ENCODE assay signal across 16 cellular contexts in genomic region chr2:10397297-10397875, GRCh38. TPM values are rescaled to one million over a fixed set of nuclear protein-coding genes. Genes with fewer than 3 reads are reported as not detected.
DNase-seq lines count a peak whose midpoint lies in the region; ATAC-seq and TF ChIP-seq lines count a peak whose summit lies in the region.
"Had no signal": no experiment of that assay in that cellular context is flagged by ENCODE, and none has a peak within 500 bp of the region (broad histone marks: within the 10 kb centered on the region; RNA-seq: fewer than 3 reads in every experiment).

No MANE protein-coding gene starts in this region.

- peaks cover 0 to 2% (median 0%) of the 10 kb centered on the region in 7 donors for H3K9me3 Mint-ChIP-seq in CD4-positive, CD25-positive, alpha-beta regulatory T cell
- H3K9me3 Mint-ChIP-seq in type B pancreatic cell, result no peaks in the 10 kb centered on the region

- no peak overlapping the region for H3K18ac ChIP-seq in IMR-90 (ENCODE audit: low read depth, low read length)

- peaks cover 0 to 47% (median 14%) of the 10 kb centered on the region in 4 donors for H3K4me1 Mint-ChIP-seq in CD4-positive, CD25-positive, alpha-beta regulatory T cell
- H3K4me1 Mint-ChIP-seq in type B pancreatic cell (ENCODE audit: unreplicated experiment), result peaks cover 13% of the 10 kb centered on the region

- no TSS peak for BruUV-seq in IMR-90 (replicated peaks; lab: Mats Ljungman, UMichigan)

- no peak overlapping the region for H2BK20ac ChIP-seq in IMR-90 (ENCODE audit: low read depth, low read length)

- no peak for TF ChIP-seq EP300 in stomach (IDR thresholded peaks at IDR 0.05)

- no peak overlapping the region for H2BK120ac ChIP-seq in IMR-90 (ENCODE audit: low read depth, low read length)

- intact Hi-C loops in IMR-90 (cut with micrococcal nuclease), result no loop called here
- intact Hi-C loops in lower lobe of right lung (cut with DNase I), result no loop called here
- intact Hi-C loops in stomach (cut with DNase I; ENCODE audit: low total_unique reads), result no loop called here

- H3K4me3 Mint-ChIP-seq in CD4-positive, CD25-positive, alpha-beta regulatory T cell, result no peak overlapping the region
- no peak overlapping the region for H3K4me3 Mint-ChIP-seq in type B pancreatic cell

- no peak overlapping the region for H2AK5ac ChIP-seq in IMR-90 (ENCODE audit: low read depth, low read length)

- TF ChIP-seq CTCF in IMR-90 (conservative IDR thresholded peaks at IDR 0.05; ENCODE audit: low read depth, low read length) (no peak), lower lobe of right lung (IDR thresholded peaks at IDR 0.05) (no peak), stomach (IDR thresholded peaks at IDR 0.05) (no peak), type B pancreatic cell (conservative IDR thresholded peaks at IDR 0.05) (no peak)

- H4K20me1 ChIP-seq in IMR-90 (ENCODE audit: insufficient read depth, low read length), result peaks cover 10% of the 10 kb centered on the region; the same call in 1 of the 2 replicates

- no peak overlapping the region for H3K56ac ChIP-seq in IMR-90 (ENCODE audit: extremely low read depth, insufficient read depth, low read length)

- no peak overlapping the region for H4K8ac ChIP-seq in IMR-90 (ENCODE audit: low read depth in 2 of 2, low read length in 2 of 2)

- no peak overlapping the region for H3K23ac ChIP-seq in IMR-90 (ENCODE audit: low read depth, low read length)

- no peak for TF ChIP-seq RAD21 in IMR-90 (IDR thresholded peaks at IDR 0.05; ENCODE audit: low read length)

- no peak overlapping the region for H3K27ac ChIP-seq in CD4-positive, CD25-positive, alpha-beta regulatory T cell (ENCODE audit: insufficient read depth, low read length, poor library complexity, severe bottlenecking)
- H3K27ac ChIP-seq in IMR-90 (ENCODE audit: insufficient read depth, low read length) (no peak overlapping the region), lower lobe of right lung (peak overlapping the region; percentile 60), stomach (peak overlapping the region in 4 of 5 donors; percentile 64 to 74 (median 68))
- H3K27ac ChIP-seq: GM23248, SJSA1 had no signal

- H3K4me2 ChIP-seq in IMR-90 (ENCODE audit: low read depth, low read length), result no peak overlapping the region

- no peak overlapping the region for H2AFZ ChIP-seq in IMR-90 (replicated peaks; ENCODE audit: low read length, poor library complexity)
- H2AFZ ChIP-seq: GM23248 had no signal

- no peak overlapping the region for H3K14ac ChIP-seq in IMR-90 (replicated peaks; ENCODE audit: low read depth, low read length)

- peaks cover 0 to 12% of the 10 kb centered on the region in 2 experiments; a peak in 2 of 4 replicates for H3K79me1 ChIP-seq in IMR-90 (ENCODE audit: low read depth in 1 of 2, low read length in 2 of 2)

- no peak overlapping the region for H4K91ac ChIP-seq in IMR-90 (ENCODE audit: insufficient read depth, low read depth, low read length)

- no peak for TF ChIP-seq POLR2A in IMR-90 (IDR thresholded peaks at IDR 0.05; ENCODE audit: low read depth, low read length)
- TF ChIP-seq POLR2A in stomach (IDR thresholded peaks at IDR 0.05), result no peak

- peak overlapping the region in 2 of 3 donors; percentile 58 to 80 for H3K27ac Mint-ChIP-seq in CD4-positive, CD25-positive, alpha-beta regulatory T cell
- H3K27ac Mint-ChIP-seq in type B pancreatic cell, result no peak overlapping the region

- no peaks in the 10 kb centered on the region for H3K9me3 ChIP-seq in CD4-positive, CD25-positive, alpha-beta regulatory T cell (ENCODE audit: control insufficient read depth in 2 of 2, low read length in 2 of 2)
- H3K9me3 ChIP-seq in IMR-90 (ENCODE audit: control insufficient read depth, insufficient read depth, low read length), result no peaks in the 10 kb centered on the region
- no peaks in the 10 kb centered on the region for H3K9me3 ChIP-seq in lower lobe of right lung
- no peaks in the 10 kb centered on the region for H3K9me3 ChIP-seq in stomach
- H3K9me3 ChIP-seq: SJSA1 had no signal

- dilution Hi-C loops in IMR-90 (cut with HindIII; ENCODE audit: low sequenced_read_pairs, unreplicated experiment), result no loop called here

- in situ Hi-C loops in IMR-90 (cut with MboI; ENCODE audit: low sequenced_read_pairs), result no loop called here

- WGBS in IMR-90 (ENCODE audit: extremely low coverage in 2 of 2, insufficient read length in 1 of 2), 2 experiments, result 90% methylated on average over 2 of the region's 16 CpGs; no CpG with 5 or more reads in 1 of the 2 experiments
- WGBS in stomach, 5 donors, result 76 to 88% (median 83%) methylated on average over 15 to 16 of the region's 16 CpGs

- peaks cover 9% of the 10 kb centered on the region for H3K9me1 ChIP-seq in IMR-90 (ENCODE audit: insufficient read depth, low read length)

- ATAC-seq in CD4-positive, CD25-positive, alpha-beta regulatory T cell (ENCODE audit: low read depth in 2 of 2), result no peak
- ATAC-seq in IMR-90 (ENCODE audit: low read depth) (no peak), lower lobe of right lung (peak in 1 of 2 donors; percentile 13)
- ATAC-seq: K562 had no signal

- no peak overlapping the region for H4K5ac ChIP-seq in IMR-90 (ENCODE audit: low read depth, low read length)

- CTCF ChIA-PET in IMR-90 (lab: Yijun Ruan, JAX), result no interaction called here

- H2AK9ac ChIP-seq in IMR-90 (replicated peaks; ENCODE audit: low read depth, low read length, poor library complexity), result peak overlapping the region; percentile 24

- no peaks in the 10 kb centered on the region for H3K27me3 ChIP-seq in CD4-positive, CD25-positive, alpha-beta regulatory T cell (ENCODE audit: control insufficient read depth, insufficient read depth, low read length)
- H3K27me3 ChIP-seq in IMR-90 (ENCODE audit: control insufficient read depth, insufficient read depth, low read length) (no peaks in the 10 kb centered on the region), lower lobe of right lung (ENCODE audit: low read depth) (no peaks in the 10 kb centered on the region), stomach (no peaks in the 10 kb centered on the region)
- H3K27me3 ChIP-seq: SJSA1 had no signal

- H3K4me1 ChIP-seq in CD4-positive, CD25-positive, alpha-beta regulatory T cell (ENCODE audit: control insufficient read depth, insufficient read depth, low read length, poor library complexity, severe bottlenecking), result peaks cover 19% of the 10 kb centered on the region
- H3K4me1 ChIP-seq in IMR-90 (ENCODE audit: control insufficient read depth, insufficient read depth, low read length), result peaks cover 3% of the 10 kb centered on the region; the same call in 1 of the 2 replicates
- H3K4me1 ChIP-seq in lower lobe of right lung, result peaks cover 83% of the 10 kb centered on the region
- H3K4me1 ChIP-seq in stomach, result peaks cover 19 to 60% (median 58%) of the 10 kb centered on the region in 4 donors

- H3K27me3 Mint-ChIP-seq in CD4-positive, CD25-positive, alpha-beta regulatory T cell, result no peaks in the 10 kb centered on the region
- no peaks in the 10 kb centered on the region for H3K27me3 Mint-ChIP-seq in type B pancreatic cell

- no peak overlapping the region for H2BK5ac ChIP-seq in IMR-90 (ENCODE audit: low read depth, low read length, poor library complexity, severe bottlenecking)

- no peak overlapping the region for H2BK15ac ChIP-seq in IMR-90 (ENCODE audit: low read depth, low read length)

- no peak overlapping the region for H3K9ac ChIP-seq in IMR-90 (ENCODE audit: low read depth, low read length)
- H3K9ac ChIP-seq: GM23248 had no signal

- POLR2A ChIA-PET in IMR-90 (lab: Charles Lee; ENCODE audit: unreplicated experiment), result no interaction called here

- H3K4me3 ChIP-seq in CD4-positive, CD25-positive, alpha-beta regulatory T cell (ENCODE audit: low read depth, low read length), result no peak overlapping the region
- H3K4me3 ChIP-seq in IMR-90 (ENCODE audit: insufficient read depth, low read depth, low read length), result no peak overlapping the region
- H3K4me3 ChIP-seq in lower lobe of right lung, result no peak overlapping the region
- H3K4me3 ChIP-seq in stomach, result no peak overlapping the region
- H3K4me3 ChIP-seq: GM23248, K562, SJSA1 had no signal

- no peak for DNase-seq in CD4-positive, CD25-positive, alpha-beta regulatory T cell
- no peak for DNase-seq in IMR-90
- DNase-seq in lower lobe of right lung, result no peak
- DNase-seq in stomach, result no peak
- no peak for DNase-seq in type B pancreatic cell (ENCODE audit: extremely low spot score, unreplicated experiment)
- no peak for DNase-seq in DMS153 (lab: John Stamatoyannopoulos, UW)
- no peak for DNase-seq in activated CD8-positive, alpha-beta memory T cell treated with anti-CD3 and anti-CD28 coated beads for 24 hours
- DNase-seq: C1 segment of cervical spinal cord, Calu3, DMS79 treated with DMSO at 0.1 percent for 48 hours, GM23248, NCI-H1436 treated with DMSO at 0.1 percent for 48 hours, NCI-H2081, NCI-H510A treated with DMSO at 0.1 percent for 48 hours had no signal

- H3K36me3 ChIP-seq in CD4-positive, CD25-positive, alpha-beta regulatory T cell (ENCODE audit: control insufficient read depth, insufficient read depth, low read length), result peaks cover 2% of the 10 kb centered on the region
- H3K36me3 ChIP-seq in IMR-90 (ENCODE audit: control insufficient read depth, insufficient read depth, low read length) (peaks cover 3% of the 10 kb centered on the region; the same call in 1 of the 2 replicates), lower lobe of right lung (peaks cover 17% of the 10 kb centered on the region), stomach (peaks cover 0 to 8% (median 5%) of the 10 kb centered on the region in 4 donors)

- H3K36me3 Mint-ChIP-seq in CD4-positive, CD25-positive, alpha-beta regulatory T cell, result peaks cover 15% of the 10 kb centered on the region
- H3K36me3 Mint-ChIP-seq in type B pancreatic cell, result peaks cover 4% of the 10 kb centered on the region

- no peak overlapping the region for H3K4ac ChIP-seq in IMR-90 (ENCODE audit: low read depth, low read length)

TF ChIP-seq in IMR-90, 13 proteins besides CTCF, POLR2A, EP300 and RAD21:
- no peak for TF ChIP-seq MAZ (IDR thresholded peaks at IDR 0.05; ENCODE audit: borderline replicate concordance, low read depth, low read length)

RNA-seq across cellular contexts. Expression of gene ODC1, which starts 50.7 kb away (rescaled TPM):
- total RNA-seq in CD4-positive, CD25-positive, alpha-beta regulatory T cell, result 105 TPM
- 100 to 1,000 TPM in 2 of 4 donors, 10 to 100 TPM in 2; 74.1 to 113 (median 92.6) TPM for polyA plus RNA-seq in CD4-positive, CD25-positive, alpha-beta regulatory T cell
- total RNA-seq in IMR-90 (2012; rRNA removed) (204 and 251 TPM in 2 replicates), lower lobe of right lung (30.1 TPM), stomach (100 to 1,000 TPM in 3 of 5 donors, 10 to 100 TPM in 2; 33.0 to 148 (median 113) TPM), type B pancreatic cell (ENCODE audit: low replicate concordance) (60.7 and 135 TPM in 2 replicates)
- polyA plus RNA-seq in IMR-90 (2012; rRNA removed) (103 and 117 TPM in 2 replicates), stomach (10 to 100 TPM; 32.2 to 51.8 (median 36.2) TPM)
- polyA plus RNA-seq in IMR-90 (2012; cell fraction: cytosol; rRNA removed), result 55.7 and 87.1 TPM in 2 replicates
- polyA plus RNA-seq in IMR-90 (2012; cell fraction: nucleus; rRNA removed; ENCODE audit: low replicate concordance), result 43.7 and 137 TPM in 2 replicates

Comparison
In these comparisons a context has a peak if more than half of its experiments do, and no peak if none do; other contexts are left out.
1. H3K27ac ChIP-seq: peak in lower lobe of right lung (single experiment) and stomach (4 of 5); none in CD4-positive, CD25-positive, alpha-beta regulatory T cell (single experiment) and IMR-90 (single experiment).